In genomic region chr10:16441106-16441850, GRCh38 we compare ENCODE assay signal across 13 cellular contexts. TPM values are rescaled to one million over a fixed set of nuclear protein-coding genes. Genes with fewer than 3 reads are reported as not detected.
A peak's percentile ranks its signal among the peaks of the same experiment; 100 is the strongest.
DNase-seq lines count a peak whose midpoint lies in the region; ATAC-seq and TF ChIP-seq lines count a peak whose summit lies in the region.
"Had no signal": no experiment of that assay in that cellular context is flagged by ENCODE, and none has a peak within 500 bp of the region (broad histone marks: within the 10 kb centered on the region; RNA-seq: fewer than 3 reads in every experiment).

No MANE protein-coding gene starts in this region.

- no peaks in the 10 kb centered on the region for H3K27me3 ChIP-seq in HCT116 (ENCODE audit: insufficient read depth, low read length)
- H3K27me3 ChIP-seq in adrenal gland = no peaks in the 10 kb centered on the region
- H3K27me3 ChIP-seq in MG63 = no peaks in the 10 kb centered on the region
- H3K27me3 ChIP-seq: ascending aorta, neutrophil had no signal

- H3K36me3 Mint-ChIP-seq in nephron progenitor cell (ENCODE audit: low read depth) = peaks cover 12% of the 10 kb centered on the region

- H3K4me3 ChIP-seq in AG09309 (ENCODE audit: control insufficient read depth, low read depth, low read length) = no peak overlapping the region
- H3K4me3 ChIP-seq in HCT116 (replicated peaks in 1 of 2; ENCODE audit: low read depth in 1 of 2, low read length in 2 of 2) = no peak overlapping the region
- H3K4me3 ChIP-seq in adrenal gland = no peak overlapping the region
- H3K4me3 ChIP-seq in MG63 = no peak overlapping the region
- H3K4me3 ChIP-seq: ascending aorta had no signal

- H3K4me2 ChIP-seq in HCT116 (ENCODE audit: low read length) = peak overlapping the region; percentile 1; the same call in 1 of the 2 replicates

- TF ChIP-seq RAD21 in HCT116 (IDR thresholded peaks at IDR 0.05; ENCODE audit: low read depth) = no peak

- H3K36me3 ChIP-seq in HCT116 (ENCODE audit: control insufficient read depth in 1 of 2, insufficient read depth in 2 of 2, low read length in 2 of 2) (peaks cover 0 to 4% of the 10 kb centered on the region in 2 experiments; a peak in 2 of 4 replicates), adrenal gland (replicated peaks in 1 of 2) (no peaks in the 10 kb centered on the region), MG63 (peaks cover 52% of the 10 kb centered on the region)
- H3K36me3 ChIP-seq: ascending aorta, neutrophil had no signal

- WGBS in adrenal gland, 4 donors = 17 to 37% (median 28%) methylated on average over 9 of the region's 9 CpGs

- H3K4me3 Mint-ChIP-seq in nephron progenitor cell = no peak overlapping the region

- no peak overlapping the region for H3K27ac ChIP-seq in HCT116 (ENCODE audit: low read depth, low read length)
- H3K27ac ChIP-seq in adrenal gland = peak overlapping the region in 4 of 5 donors; percentile 2 to 77 (median 51)
- H3K27ac ChIP-seq: ascending aorta, neutrophil had no signal

- POLR2A ChIA-PET in HCT116 (lab: Charles Lee) = no interaction called here

- no TSS peak for BruUV-seq in HCT116 (replicated peaks; lab: Mats Ljungman, UMichigan)

- H3K79me2 ChIP-seq in HCT116 (ENCODE audit: insufficient read depth, low read length) = peaks cover 90% of the 10 kb centered on the region

- no peak overlapping the region for H3K9ac ChIP-seq in HCT116 (ENCODE audit: low read length)

- H3K9me3 ChIP-seq in HCT116 (ENCODE audit: control insufficient read depth in 1 of 2, insufficient read depth in 1 of 2, low read depth in 1 of 2, low read length in 2 of 2) (no peaks in the 10 kb centered on the region), adrenal gland (replicated peaks in 1 of 3) (no peaks in the 10 kb centered on the region), MG63 (no peaks in the 10 kb centered on the region)
- H3K9me3 ChIP-seq: ascending aorta, neutrophil had no signal

- H3K27me3 Mint-ChIP-seq in nephron progenitor cell (ENCODE audit: low read depth, poor library complexity) = peaks cover 7% of the 10 kb centered on the region

- CTCF ChIA-PET in HCT116 (lab: Charles Lee) = no interaction called here

- H3K4me1 ChIP-seq in HCT116 (ENCODE audit: control insufficient read depth in 1 of 2, insufficient read depth in 2 of 2, low read length in 2 of 2) (peaks cover 17 to 39% of the 10 kb centered on the region in 2 experiments), adrenal gland (replicated peaks in 1 of 2) (peaks cover 7 to 39% of the 10 kb centered on the region in 2 donors)

- intact Hi-C loops in HCT116 (cut with micrococcal nuclease) = no loop called here
- intact Hi-C loops in adrenal gland (cut with DNase I) = loop anchor here in 1 of 2 donors (10.0 kb wide), 1 partner anchor 74 kb away; no protein-coding TSS in a partner anchor

- no peak overlapping the region for H2AFZ ChIP-seq in HCT116 (ENCODE audit: low read depth, low read length, poor library complexity, severe bottlenecking)

- DNase-seq in AG09309 (ENCODE audit: low read depth) (peak; percentile 8), HCT116 (ENCODE audit: low read depth, low spot score) (no peak), adrenal gland (peak in 1 of 7 donors; percentile 7), kidney glomerular epithelial cell (lab: John Stamatoyannopoulos, UW) (peak; percentile 47), nephron progenitor cell (no peak), MG63 (no peak), retina (no peak)
- no peak for DNase-seq in stimulated activated CD4-positive, alpha-beta T cell treated with anti-CD3 and anti-CD28 coated beads, Interleukin-4, amount 100 ng/mL, for 4 hours
- DNase-seq: DMS 273 treated with DMSO at 0.1 percent for 48 hours, NCI-H524 treated with DMSO at 0.1 percent for 48 hours had no signal

- RAD21 ChIA-PET in HCT116 (lab: Charles Lee; ENCODE audit: low non-redundant PET in 1 of 2, low total read pairs in 2 of 2, uncharacterized antibody in 2 of 2, unreplicated experiment in 2 of 2) = no interaction called here

- peaks cover 41% of the 10 kb centered on the region for H3K4me1 Mint-ChIP-seq in nephron progenitor cell

- no peak overlapping the region for H3K27ac Mint-ChIP-seq in nephron progenitor cell

- no peak for ATAC-seq in HCT116
- ATAC-seq: HepG2 had no signal

- H3K9me2 ChIP-seq in HCT116 (ENCODE audit: insufficient read depth) = no peaks in the 10 kb centered on the region

- H3K9me3 Mint-ChIP-seq in nephron progenitor cell = no peaks in the 10 kb centered on the region

- TF ChIP-seq POLR2A in HCT116 (IDR thresholded peaks at IDR 0.05; ENCODE audit: borderline replicate concordance, extremely low read depth, insufficient read depth, insufficient read length) (no peak), adrenal gland (IDR thresholded peaks at IDR 0.05) (no peak)

- TF ChIP-seq CTCF in AG09309 (IDR thresholded peaks at IDR 0.05; ENCODE audit: control insufficient read depth, insufficient read depth, low read depth, low read length, missing control alignments) (no peak), HCT116 (IDR thresholded peaks at IDR 0.05 in 2 of 3, conservative IDR thresholded peaks at IDR 0.05 in 1 of 3; ENCODE audit: borderline replicate concordance in 1 of 3, insufficient read depth in 1 of 3, low read depth in 2 of 3, low read length in 2 of 3) (no peak), adrenal gland (IDR thresholded peaks at IDR 0.05) (no peak), nephron progenitor cell (IDR thresholded peaks at IDR 0.05) (no peak)

- H4K20me1 ChIP-seq in HCT116 (ENCODE audit: insufficient read depth) = no peaks in the 10 kb centered on the region

TF ChIP-seq in HCT116, 20 proteins besides CTCF, POLR2A, EP300 and RAD21 (continues in another document):
- TF ChIP-seq CEBPB (IDR thresholded peaks at IDR 0.05; ENCODE audit: low read depth) = no peak
- TF ChIP-seq FOSL1 (IDR thresholded peaks at IDR 0.05; ENCODE audit: low read depth) = no peak
- TF ChIP-seq MAX (IDR thresholded peaks at IDR 0.05) = no peak
- no peak for TF ChIP-seq POLR2AphosphoS5 (IDR thresholded peaks at IDR 0.05; ENCODE audit: low read depth, low read length)
- no peak for TF ChIP-seq ZNF274 (IDR thresholded peaks at IDR 0.05; ENCODE audit: low read depth, low read length)
- TF ChIP-seq CBX3 (IDR thresholded peaks at IDR 0.05; ENCODE audit: low read depth) = no peak
- TF ChIP-seq ATF3 (IDR thresholded peaks at IDR 0.05) = no peak
- TF ChIP-seq EGR1 (IDR thresholded peaks at IDR 0.05; ENCODE audit: low read depth) = no peak
- TF ChIP-seq EZH2phosphoT487 (IDR thresholded peaks at IDR 0.05; ENCODE audit: borderline replicate concordance) = no peak
- TF ChIP-seq ELF1 (IDR thresholded peaks at IDR 0.05; ENCODE audit: borderline replicate concordance, low read depth) = no peak
- no peak for TF ChIP-seq JUND (IDR thresholded peaks at IDR 0.05)
- no peak for TF ChIP-seq REST (IDR thresholded peaks at IDR 0.05; ENCODE audit: low read depth)
- no peak for TF ChIP-seq ZBTB33 (IDR thresholded peaks at IDR 0.05; ENCODE audit: extremely low read depth, insufficient replicate concordance, low read length)

RNA-seq across cellular contexts. Expression of gene PTER, which starts 4.5 kb away (rescaled TPM):
- 25.8 TPM for total RNA-seq in HCT116 (2021; ENCODE audit: unreplicated experiment)
- 7.1 and 11.4 TPM in 2 replicates for polyA plus RNA-seq in HCT116 (2012)
- total RNA-seq in adrenal gland = 10 to 100 TPM in 6 of 8 donors, 1 to 10 TPM in 2; 7.4 to 26.9 (median 18.1) TPM
- 10 to 100 TPM in 1 of 3 donors, 1 to 10 TPM in 2; 2.1 to 19.8 (median 2.2) TPM for polyA plus RNA-seq in adrenal gland
- 32.7 and 37.7 TPM in 2 replicates for total RNA-seq in MG63 (2014; rRNA removed; shearing (Covaris generic); ENCODE audit: low replicate concordance)

Comparison
In these comparisons a context has a peak if more than half of its experiments do, and no peak if none do; other contexts are left out.
1. DNase-seq: peak in AG09309 (single experiment) and kidney glomerular epithelial cell (single experiment); none in HCT116 (single experiment), nephron progenitor cell (single experiment), MG63 (single experiment), retina (single experiment) and stimulated activated CD4-positive, alpha-beta T cell treated with anti-CD3 and anti-CD28 coated beads, Interleukin-4, amount 100 ng/mL, for 4 hours (0 of 2).